Comparison of ENCODE assay signal across 1 cellular context in genomic region chr13:46639033-46639981, GRCh38.
TF ChIP-seq lines count a peak whose summit lies in the region.

No MANE protein-coding gene starts in this region.

TF ChIP-seq in GM12878, 131 proteins besides CTCF, POLR2A, EP300 and RAD21 (continued from another document):
- TF ChIP-seq SKIL (IDR thresholded peaks at IDR 0.05; ENCODE audit: low read depth, poor library complexity, severe bottlenecking) (peak; percentile 94), GABPA (IDR thresholded peaks at IDR 0.05; ENCODE audit: low read depth) (0 out of 2 replicates have a peak, but pooled peaks have one; percentile 10), CBX5 (IDR thresholded peaks at IDR 0.05; ENCODE audit: low read depth) (no peak), MYB (IDR thresholded peaks at IDR 0.05; ENCODE audit: borderline replicate concordance, low read depth, low read length) (0 out of 2 replicates have a peak, but pooled peaks have one; percentile 13), SMAD5 (IDR thresholded peaks at IDR 0.05; ENCODE audit: low read depth) (no peak), TCF7 (IDR thresholded peaks at IDR 0.05; ENCODE audit: borderline replicate concordance) (no peak), HDGF (IDR thresholded peaks at IDR 0.05) (peak; percentile 46; the same call in 1 of the 2 replicates), IRF4 (IDR thresholded peaks at IDR 0.05; ENCODE audit: low read depth, low read length) (no peak), YBX1 (IDR thresholded peaks at IDR 0.05) (no peak)
